Comparison of ENCODE assay signal across 2 cellular contexts in the genomic region with DNA sequence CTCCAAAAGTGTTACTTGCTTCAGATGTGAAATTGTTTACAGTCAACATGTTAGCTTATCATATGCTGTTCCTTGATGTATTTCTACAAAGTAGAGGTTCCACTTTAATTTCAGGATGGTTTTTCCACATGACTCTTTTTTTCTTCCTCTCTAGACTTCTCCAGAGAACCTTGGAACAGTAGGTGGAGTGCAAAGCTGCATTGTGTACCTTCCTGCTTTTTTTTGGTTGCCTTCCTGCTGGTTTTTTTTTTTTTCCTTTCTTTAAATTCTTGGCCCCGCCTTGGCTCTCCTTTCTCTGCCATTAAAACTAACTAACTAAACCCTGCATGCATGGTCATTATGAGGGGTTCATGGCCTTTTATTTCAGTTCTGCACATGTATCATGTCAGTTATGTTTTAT.
TF ChIP-seq lines count a peak whose summit lies in the region.

No MANE protein-coding gene starts in this region.

TF ChIP-seq in GM23338, 12 proteins besides CTCF, POLR2A, EP300 and RAD21 (continued from another document):
- TF ChIP-seq, protein P1, sequence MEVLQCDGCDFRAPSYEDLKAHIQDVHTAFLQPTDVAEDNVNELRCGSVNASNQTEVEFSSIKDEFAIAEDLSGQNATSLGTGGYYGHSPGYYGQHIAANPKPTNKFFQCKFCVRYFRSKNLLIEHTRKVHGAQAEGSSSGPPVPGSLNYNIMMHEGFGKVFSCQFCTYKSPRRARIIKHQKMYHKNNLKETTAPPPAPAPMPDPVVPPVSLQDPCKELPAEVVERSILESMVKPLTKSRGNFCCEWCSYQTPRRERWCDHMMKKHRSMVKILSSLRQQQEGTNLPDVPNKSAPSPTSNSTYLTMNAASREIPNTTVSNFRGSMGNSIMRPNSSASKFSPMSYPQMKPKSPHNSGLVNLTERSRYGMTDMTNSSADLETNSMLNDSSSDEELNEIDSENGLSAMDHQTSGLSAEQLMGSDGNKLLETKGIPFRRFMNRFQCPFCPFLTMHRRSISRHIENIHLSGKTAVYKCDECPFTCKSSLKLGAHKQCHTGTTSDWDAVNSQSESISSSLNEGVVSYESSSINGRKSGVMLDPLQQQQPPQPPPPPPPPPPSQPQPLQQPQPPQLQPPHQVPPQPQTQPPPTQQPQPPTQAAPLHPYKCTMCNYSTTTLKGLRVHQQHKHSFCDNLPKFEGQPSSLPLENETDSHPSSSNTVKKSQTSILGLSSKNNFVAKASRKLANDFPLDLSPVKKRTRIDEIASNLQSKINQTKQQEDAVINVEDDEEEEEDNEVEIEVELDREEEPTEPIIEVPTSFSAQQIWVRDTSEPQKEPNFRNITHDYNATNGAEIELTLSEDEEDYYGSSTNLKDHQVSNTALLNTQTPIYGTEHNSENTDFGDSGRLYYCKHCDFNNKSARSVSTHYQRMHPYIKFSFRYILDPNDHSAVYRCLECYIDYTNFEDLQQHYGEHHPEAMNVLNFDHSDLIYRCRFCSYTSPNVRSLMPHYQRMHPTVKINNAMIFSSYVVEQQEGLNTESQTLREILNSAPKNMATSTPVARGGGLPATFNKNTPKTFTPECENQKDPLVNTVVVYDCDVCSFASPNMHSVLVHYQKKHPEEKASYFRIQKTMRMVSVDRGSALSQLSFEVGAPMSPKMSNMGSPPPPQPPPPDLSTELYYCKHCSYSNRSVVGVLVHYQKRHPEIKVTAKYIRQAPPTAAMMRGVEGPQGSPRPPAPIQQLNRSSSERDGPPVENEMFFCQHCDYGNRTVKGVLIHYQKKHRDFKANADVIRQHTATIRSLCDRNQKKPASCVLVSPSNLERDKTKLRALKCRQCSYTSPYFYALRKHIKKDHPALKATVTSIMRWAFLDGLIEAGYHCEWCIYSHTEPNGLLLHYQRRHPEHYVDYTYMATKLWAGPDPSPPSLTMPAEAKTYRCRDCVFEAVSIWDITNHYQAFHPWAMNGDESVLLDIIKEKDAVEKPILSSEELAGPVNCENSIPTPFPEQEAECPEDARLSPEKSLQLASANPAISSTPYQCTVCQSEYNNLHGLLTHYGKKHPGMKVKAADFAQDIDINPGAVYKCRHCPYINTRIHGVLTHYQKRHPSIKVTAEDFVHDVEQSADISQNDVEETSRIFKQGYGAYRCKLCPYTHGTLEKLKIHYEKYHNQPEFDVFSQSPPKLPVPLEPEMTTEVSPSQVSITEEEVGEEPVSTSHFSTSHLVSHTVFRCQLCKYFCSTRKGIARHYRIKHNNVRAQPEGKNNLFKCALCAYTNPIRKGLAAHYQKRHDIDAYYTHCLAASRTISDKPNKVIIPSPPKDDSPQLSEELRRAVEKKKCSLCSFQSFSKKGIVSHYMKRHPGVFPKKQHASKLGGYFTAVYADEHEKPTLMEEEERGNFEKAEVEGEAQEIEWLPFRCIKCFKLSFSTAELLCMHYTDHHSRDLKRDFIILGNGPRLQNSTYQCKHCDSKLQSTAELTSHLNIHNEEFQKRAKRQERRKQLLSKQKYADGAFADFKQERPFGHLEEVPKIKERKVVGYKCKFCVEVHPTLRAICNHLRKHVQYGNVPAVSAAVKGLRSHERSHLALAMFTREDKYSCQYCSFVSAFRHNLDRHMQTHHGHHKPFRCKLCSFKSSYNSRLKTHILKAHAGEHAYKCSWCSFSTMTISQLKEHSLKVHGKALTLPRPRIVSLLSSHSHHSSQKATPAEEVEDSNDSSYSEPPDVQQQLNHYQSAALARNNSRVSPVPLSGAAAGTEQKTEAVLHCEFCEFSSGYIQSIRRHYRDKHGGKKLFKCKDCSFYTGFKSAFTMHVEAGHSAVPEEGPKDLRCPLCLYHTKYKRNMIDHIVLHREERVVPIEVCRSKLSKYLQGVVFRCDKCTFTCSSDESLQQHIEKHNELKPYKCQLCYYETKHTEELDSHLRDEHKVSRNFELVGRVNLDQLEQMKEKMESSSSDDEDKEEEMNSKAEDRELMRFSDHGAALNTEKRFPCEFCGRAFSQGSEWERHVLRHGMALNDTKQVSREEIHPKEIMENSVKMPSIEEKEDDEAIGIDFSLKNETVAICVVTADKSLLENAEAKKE (CRISPR knock-in tag; IDR thresholded peaks at IDR 0.05): no peak

TF ChIP-seq in WTC11, 78 proteins besides CTCF, POLR2A, EP300 and RAD21 (continued from another document):
- TF ChIP-seq, protein P2, sequence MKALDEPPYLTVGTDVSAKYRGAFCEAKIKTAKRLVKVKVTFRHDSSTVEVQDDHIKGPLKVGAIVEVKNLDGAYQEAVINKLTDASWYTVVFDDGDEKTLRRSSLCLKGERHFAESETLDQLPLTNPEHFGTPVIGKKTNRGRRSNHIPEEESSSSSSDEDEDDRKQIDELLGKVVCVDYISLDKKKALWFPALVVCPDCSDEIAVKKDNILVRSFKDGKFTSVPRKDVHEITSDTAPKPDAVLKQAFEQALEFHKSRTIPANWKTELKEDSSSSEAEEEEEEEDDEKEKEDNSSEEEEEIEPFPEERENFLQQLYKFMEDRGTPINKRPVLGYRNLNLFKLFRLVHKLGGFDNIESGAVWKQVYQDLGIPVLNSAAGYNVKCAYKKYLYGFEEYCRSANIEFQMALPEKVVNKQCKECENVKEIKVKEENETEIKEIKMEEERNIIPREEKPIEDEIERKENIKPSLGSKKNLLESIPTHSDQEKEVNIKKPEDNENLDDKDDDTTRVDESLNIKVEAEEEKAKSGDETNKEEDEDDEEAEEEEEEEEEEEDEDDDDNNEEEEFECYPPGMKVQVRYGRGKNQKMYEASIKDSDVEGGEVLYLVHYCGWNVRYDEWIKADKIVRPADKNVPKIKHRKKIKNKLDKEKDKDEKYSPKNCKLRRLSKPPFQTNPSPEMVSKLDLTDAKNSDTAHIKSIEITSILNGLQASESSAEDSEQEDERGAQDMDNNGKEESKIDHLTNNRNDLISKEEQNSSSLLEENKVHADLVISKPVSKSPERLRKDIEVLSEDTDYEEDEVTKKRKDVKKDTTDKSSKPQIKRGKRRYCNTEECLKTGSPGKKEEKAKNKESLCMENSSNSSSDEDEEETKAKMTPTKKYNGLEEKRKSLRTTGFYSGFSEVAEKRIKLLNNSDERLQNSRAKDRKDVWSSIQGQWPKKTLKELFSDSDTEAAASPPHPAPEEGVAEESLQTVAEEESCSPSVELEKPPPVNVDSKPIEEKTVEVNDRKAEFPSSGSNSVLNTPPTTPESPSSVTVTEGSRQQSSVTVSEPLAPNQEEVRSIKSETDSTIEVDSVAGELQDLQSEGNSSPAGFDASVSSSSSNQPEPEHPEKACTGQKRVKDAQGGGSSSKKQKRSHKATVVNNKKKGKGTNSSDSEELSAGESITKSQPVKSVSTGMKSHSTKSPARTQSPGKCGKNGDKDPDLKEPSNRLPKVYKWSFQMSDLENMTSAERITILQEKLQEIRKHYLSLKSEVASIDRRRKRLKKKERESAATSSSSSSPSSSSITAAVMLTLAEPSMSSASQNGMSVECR (CRISPR knock-in tag; IDR thresholded peaks at IDR 0.05; ENCODE audit: borderline replicate concordance): no peak
- TF ChIP-seq CREM (CRISPR knock-in tag; IDR thresholded peaks at IDR 0.05) (no peak), ESRRA (CRISPR knock-in tag; IDR thresholded peaks at IDR 0.05; ENCODE audit: borderline replicate concordance) (no peak), SMAD3 (CRISPR knock-in tag; IDR thresholded peaks at IDR 0.05; ENCODE audit: borderline replicate concordance) (no peak), ZNF263 (CRISPR knock-in tag; IDR thresholded peaks at IDR 0.05; ENCODE audit: low read depth) (no peak), JUN (CRISPR knock-in tag; IDR thresholded peaks at IDR 0.05) (no peak), NFE2L1 (CRISPR knock-in tag; IDR thresholded peaks at IDR 0.05) (no peak), ZNF138 (CRISPR knock-in tag; conservative IDR thresholded peaks at IDR 0.05) (no peak), ZNF219 (CRISPR knock-in tag; IDR thresholded peaks at IDR 0.05; ENCODE audit: borderline replicate concordance) (no peak), SMAD4 (CRISPR knock-in tag; IDR thresholded peaks at IDR 0.05) (no peak)
- TF ChIP-seq, protein P3, sequence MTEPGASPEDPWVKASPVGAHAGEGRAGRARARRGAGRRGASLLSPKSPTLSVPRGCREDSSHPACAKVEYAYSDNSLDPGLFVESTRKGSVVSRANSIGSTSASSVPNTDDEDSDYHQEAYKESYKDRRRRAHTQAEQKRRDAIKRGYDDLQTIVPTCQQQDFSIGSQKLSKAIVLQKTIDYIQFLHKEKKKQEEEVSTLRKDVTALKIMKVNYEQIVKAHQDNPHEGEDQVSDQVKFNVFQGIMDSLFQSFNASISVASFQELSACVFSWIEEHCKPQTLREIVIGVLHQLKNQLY (CRISPR knock-in tag; IDR thresholded peaks at IDR 0.05): no peak
- TF ChIP-seq, protein P4, sequence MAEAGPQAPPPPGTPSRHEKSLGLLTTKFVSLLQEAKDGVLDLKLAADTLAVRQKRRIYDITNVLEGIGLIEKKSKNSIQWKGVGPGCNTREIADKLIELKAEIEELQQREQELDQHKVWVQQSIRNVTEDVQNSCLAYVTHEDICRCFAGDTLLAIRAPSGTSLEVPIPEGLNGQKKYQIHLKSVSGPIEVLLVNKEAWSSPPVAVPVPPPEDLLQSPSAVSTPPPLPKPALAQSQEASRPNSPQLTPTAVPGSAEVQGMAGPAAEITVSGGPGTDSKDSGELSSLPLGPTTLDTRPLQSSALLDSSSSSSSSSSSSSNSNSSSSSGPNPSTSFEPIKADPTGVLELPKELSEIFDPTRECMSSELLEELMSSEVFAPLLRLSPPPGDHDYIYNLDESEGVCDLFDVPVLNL (CRISPR knock-in tag; IDR thresholded peaks at IDR 0.05; ENCODE audit: borderline replicate concordance, low read depth): no peak
- TF ChIP-seq, protein P5, sequence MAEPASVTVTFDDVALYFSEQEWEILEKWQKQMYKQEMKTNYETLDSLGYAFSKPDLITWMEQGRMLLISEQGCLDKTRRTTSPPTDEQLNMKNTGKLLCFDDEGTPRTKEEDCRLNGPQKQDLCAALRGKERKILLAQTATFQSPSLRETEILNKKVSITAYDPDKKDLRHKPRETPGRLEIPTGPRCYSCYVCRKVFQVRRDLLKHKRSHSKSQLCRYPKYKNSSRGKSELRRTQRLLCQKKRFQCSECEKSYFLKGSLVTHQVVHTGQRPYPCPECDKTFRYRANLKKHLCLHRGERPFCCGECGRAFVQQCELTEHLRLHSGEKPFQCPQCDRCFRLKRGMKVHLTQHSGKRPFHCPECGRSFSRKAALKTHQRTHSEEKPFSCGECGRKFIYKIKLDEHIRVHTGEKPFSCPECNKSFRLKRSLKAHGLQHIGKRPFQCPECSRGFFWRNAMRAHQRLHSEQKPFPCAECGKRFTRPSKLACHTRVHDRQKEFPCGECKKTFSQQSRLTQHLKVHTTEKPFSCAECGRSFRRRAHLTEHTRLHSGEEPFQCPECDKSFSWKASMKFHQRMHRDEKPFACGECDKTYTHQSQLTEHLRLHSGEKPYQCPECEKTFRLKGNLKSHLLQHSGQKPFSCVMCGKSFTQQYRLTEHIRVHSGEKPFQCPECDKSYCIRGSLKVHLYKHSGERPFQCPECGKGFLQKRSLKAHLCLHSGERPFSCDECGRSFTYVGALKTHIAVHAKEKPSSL (CRISPR knock-in tag; conservative IDR thresholded peaks at IDR 0.05): no peak
- TF ChIP-seq, protein P6, sequence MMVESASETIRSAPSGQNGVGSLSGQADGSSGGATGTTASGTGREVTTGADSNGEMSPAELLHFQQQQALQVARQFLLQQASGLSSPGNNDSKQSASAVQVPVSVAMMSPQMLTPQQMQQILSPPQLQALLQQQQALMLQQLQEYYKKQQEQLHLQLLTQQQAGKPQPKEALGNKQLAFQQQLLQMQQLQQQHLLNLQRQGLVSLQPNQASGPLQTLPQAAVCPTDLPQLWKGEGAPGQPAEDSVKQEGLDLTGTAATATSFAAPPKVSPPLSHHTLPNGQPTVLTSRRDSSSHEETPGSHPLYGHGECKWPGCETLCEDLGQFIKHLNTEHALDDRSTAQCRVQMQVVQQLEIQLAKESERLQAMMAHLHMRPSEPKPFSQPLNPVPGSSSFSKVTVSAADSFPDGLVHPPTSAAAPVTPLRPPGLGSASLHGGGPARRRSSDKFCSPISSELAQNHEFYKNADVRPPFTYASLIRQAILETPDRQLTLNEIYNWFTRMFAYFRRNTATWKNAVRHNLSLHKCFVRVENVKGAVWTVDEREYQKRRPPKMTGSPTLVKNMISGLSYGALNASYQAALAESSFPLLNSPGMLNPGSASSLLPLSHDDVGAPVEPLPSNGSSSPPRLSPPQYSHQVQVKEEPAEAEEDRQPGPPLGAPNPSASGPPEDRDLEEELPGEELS (CRISPR knock-in tag; IDR thresholded peaks at IDR 0.05): no peak
- TF ChIP-seq, protein P7, sequence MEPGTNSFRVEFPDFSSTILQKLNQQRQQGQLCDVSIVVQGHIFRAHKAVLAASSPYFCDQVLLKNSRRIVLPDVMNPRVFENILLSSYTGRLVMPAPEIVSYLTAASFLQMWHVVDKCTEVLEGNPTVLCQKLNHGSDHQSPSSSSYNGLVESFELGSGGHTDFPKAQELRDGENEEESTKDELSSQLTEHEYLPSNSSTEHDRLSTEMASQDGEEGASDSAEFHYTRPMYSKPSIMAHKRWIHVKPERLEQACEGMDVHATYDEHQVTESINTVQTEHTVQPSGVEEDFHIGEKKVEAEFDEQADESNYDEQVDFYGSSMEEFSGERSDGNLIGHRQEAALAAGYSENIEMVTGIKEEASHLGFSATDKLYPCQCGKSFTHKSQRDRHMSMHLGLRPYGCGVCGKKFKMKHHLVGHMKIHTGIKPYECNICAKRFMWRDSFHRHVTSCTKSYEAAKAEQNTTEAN (CRISPR knock-in tag; IDR thresholded peaks at IDR 0.05): no peak
- TF ChIP-seq, protein P8, sequence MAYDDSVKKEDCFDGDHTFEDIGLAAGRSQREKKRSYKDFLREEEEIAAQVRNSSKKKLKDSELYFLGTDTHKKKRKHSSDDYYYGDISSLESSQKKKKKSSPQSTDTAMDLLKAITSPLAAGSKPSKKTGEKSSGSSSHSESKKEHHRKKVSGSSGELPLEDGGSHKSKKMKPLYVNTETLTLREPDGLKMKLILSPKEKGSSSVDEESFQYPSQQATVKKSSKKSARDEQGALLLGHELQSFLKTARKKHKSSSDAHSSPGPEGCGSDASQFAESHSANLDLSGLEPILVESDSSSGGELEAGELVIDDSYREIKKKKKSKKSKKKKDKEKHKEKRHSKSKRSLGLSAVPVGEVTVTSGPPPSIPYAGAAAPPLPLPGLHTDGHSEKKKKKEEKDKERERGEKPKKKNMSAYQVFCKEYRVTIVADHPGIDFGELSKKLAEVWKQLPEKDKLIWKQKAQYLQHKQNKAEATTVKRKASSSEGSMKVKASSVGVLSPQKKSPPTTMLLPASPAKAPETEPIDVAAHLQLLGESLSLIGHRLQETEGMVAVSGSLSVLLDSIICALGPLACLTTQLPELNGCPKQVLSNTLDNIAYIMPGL (CRISPR knock-in tag; IDR thresholded peaks at IDR 0.05): no peak
TF ChIP-seq in WTC11: peak in this region for 0.
